Comparison of ENCODE assay signal across 17 cellular contexts in the genomic region with DNA sequence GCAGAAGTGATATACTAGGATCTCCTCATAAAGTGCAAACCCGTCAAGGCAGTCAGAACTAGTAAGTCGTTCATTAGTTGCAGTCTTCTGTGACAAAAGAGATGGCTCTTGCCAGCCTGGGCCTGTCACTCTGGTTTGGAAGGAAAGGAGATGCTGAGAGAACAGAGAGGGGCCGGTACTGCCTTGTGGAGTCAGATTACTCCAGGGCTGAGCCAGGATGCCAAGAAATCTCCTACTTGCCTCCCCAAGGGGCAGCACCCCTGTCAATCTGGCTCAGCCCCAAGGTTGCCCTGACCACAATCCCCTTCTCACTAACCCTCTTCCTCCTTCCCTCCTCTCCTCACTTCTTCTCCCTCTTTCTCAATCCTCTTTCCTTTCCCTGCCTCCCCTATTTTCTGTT.
DNase-seq lines count a peak whose midpoint lies in the region; ATAC-seq and TF ChIP-seq lines count a peak whose summit lies in the region.
"Had no signal": no experiment of that assay in that cellular context is flagged by ENCODE, and none has a peak within 500 bp of the region (broad histone marks: within the 10 kb centered on the region; RNA-seq: fewer than 3 reads in every experiment).

No MANE protein-coding gene starts in this region.

- H3K79me2 ChIP-seq in GM23338 (replicated peaks; ENCODE audit: insufficient read depth) (no peaks in the 10 kb centered on the region), neural progenitor cell (ENCODE audit: low read depth) (no peaks in the 10 kb centered on the region)

- no peaks in the 10 kb centered on the region for H4K20me1 ChIP-seq in GM23338 (replicated peaks; ENCODE audit: insufficient read depth)
- no peaks in the 10 kb centered on the region for H4K20me1 ChIP-seq in neural progenitor cell (ENCODE audit: low read depth)

- H3K36me3 Mint-ChIP-seq in GM23338 (ENCODE audit: low read depth) = no peaks in the 10 kb centered on the region; the same call in 2 of the 3 replicates
- peaks cover 27% of the 10 kb centered on the region for H3K36me3 Mint-ChIP-seq in neural progenitor cell
- H3K36me3 Mint-ChIP-seq in naive thymus-derived CD4-positive, alpha-beta T cell = peaks cover 0 to 40% (median 20%) of the 10 kb centered on the region in 5 donors

- peaks cover 12% of the 10 kb centered on the region; the same call in 2 of the 3 replicates for H3K4me1 Mint-ChIP-seq in GM23338
- H3K4me1 Mint-ChIP-seq in neural progenitor cell = no peaks in the 10 kb centered on the region
- H3K4me1 Mint-ChIP-seq in naive thymus-derived CD4-positive, alpha-beta T cell = peaks cover 0 to 25% (median 3%) of the 10 kb centered on the region in 7 donors

- no peaks in the 10 kb centered on the region for H3F3A ChIP-seq in GM23338 (replicated peaks; ENCODE audit: low read depth)
- no peaks in the 10 kb centered on the region for H3F3A ChIP-seq in neural progenitor cell (ENCODE audit: low read depth)

- H3K27ac ChIP-seq in GM23338 (ENCODE audit: low read depth) = no peak overlapping the region
- H3K27ac ChIP-seq in neural progenitor cell = peak overlapping the region; percentile 29
- no peak overlapping the region for H3K27ac ChIP-seq in naive thymus-derived CD4-positive, alpha-beta T cell (ENCODE audit: low read depth, low read length)
- H3K27ac ChIP-seq: heart left ventricle, upper lobe of right lung had no signal

- H3K4me3 Mint-ChIP-seq in GM23338 (no peak overlapping the region), neural progenitor cell (no peak overlapping the region)
- no peak overlapping the region for H3K4me3 Mint-ChIP-seq in naive thymus-derived CD4-positive, alpha-beta T cell
- H3K4me3 Mint-ChIP-seq: activated T-helper 1 cell treated with anti-CD3 and anti-CD28 coated beads, Interleukin-12 subunit alpha, Interleukin-12 subunit beta, Interleukin-2, Interleukin-4 antibody, amounts not matched to agents 30 ng/mL and 10 ng/mL and 1 ng/mL, durations not matched to agents 14 hours and 24 hours and 36 hours; IgD-negative memory B cell had no signal

- H3K4me2 ChIP-seq in GM23338 (no peak overlapping the region), neural progenitor cell (peak overlapping the region; percentile 42)

- intact Hi-C loops in naive thymus-derived CD4-positive, alpha-beta T cell (cut with micrococcal nuclease) = no loop called here

- peak; percentile 72 for DNase-seq in GM23338 (ENCODE audit: low spot score)
- DNase-seq in NCI-H2107 treated with DMSO at 0.1 percent for 48 hours (lab: John Stamatoyannopoulos, UW; ENCODE audit: unreplicated experiment) = peak; percentile 83
- DNase-seq in choroid plexus epithelial cell (ENCODE audit: low read depth) = peak; percentile 6
- DNase-seq in neural progenitor cell (ENCODE audit: low spot score) = peak; percentile 69
- no peak for DNase-seq in naive thymus-derived CD4-positive, alpha-beta T cell
- DNase-seq in NOMO-1 treated with dmso at 0.1 percent for 144 hours (lab: John Stamatoyannopoulos, UW; ENCODE audit: unreplicated experiment) = no peak
- DNase-seq in amniotic stem cell (lab: John Stamatoyannopoulos, UW) = no peak
- DNase-seq: activated CD4-positive, CD25-positive, alpha-beta regulatory T cell treated with anti-CD3 and anti-CD28 coated beads, Interleukin-2, amount 50 U/mL, for 72 hours; HCEC 1CT; heart left ventricle; NCI-H187 treated with DMSO at 0.1 percent for 48 hours; NCI-H510A; retina; upper lobe of right lung had no signal

- CTCF ChIA-PET in naive thymus-derived CD4-positive, alpha-beta T cell (lab: Charles Lee) = no interaction called here

- H3K9me2 ChIP-seq in GM23338 (ENCODE audit: insufficient read depth) = peaks cover 3% of the 10 kb centered on the region; the same call in 1 of the 2 replicates

- H3K36me3 ChIP-seq in GM23338 (ENCODE audit: insufficient read depth) = no peaks in the 10 kb centered on the region
- no peaks in the 10 kb centered on the region for H3K36me3 ChIP-seq in neural progenitor cell
- H3K36me3 ChIP-seq in naive thymus-derived CD4-positive, alpha-beta T cell (ENCODE audit: control insufficient read depth in 2 of 3, insufficient read depth in 3 of 3, low read length in 3 of 3) = no peaks in the 10 kb centered on the region
- H3K36me3 ChIP-seq: upper lobe of right lung had no signal

- POLR2A ChIA-PET in naive thymus-derived CD4-positive, alpha-beta T cell (lab: Charles Lee) = no interaction called here

- H3K27me3 Mint-ChIP-seq in GM23338 (ENCODE audit: insufficient read depth, low read depth, poor library complexity) (peaks cover 2% of the 10 kb centered on the region), neural progenitor cell (ENCODE audit: insufficient read depth, low read depth) (no peaks in the 10 kb centered on the region)
- H3K27me3 Mint-ChIP-seq in naive thymus-derived CD4-positive, alpha-beta T cell = no peaks in the 10 kb centered on the region
- H3K27me3 Mint-ChIP-seq: IgD-negative memory B cell had no signal

- no peaks in the 10 kb centered on the region for H3K9me3 ChIP-seq in neural progenitor cell (ENCODE audit: low read depth)
- H3K9me3 ChIP-seq in naive thymus-derived CD4-positive, alpha-beta T cell (ENCODE audit: control insufficient read depth in 2 of 3, low read length in 3 of 3) = no peaks in the 10 kb centered on the region
- H3K9me3 ChIP-seq: heart left ventricle, upper lobe of right lung had no signal

- H3K9me3 Mint-ChIP-seq in GM23338 (no peaks in the 10 kb centered on the region), neural progenitor cell (peaks cover 5% of the 10 kb centered on the region)
- peaks cover 0 to 3% (median 0%) of the 10 kb centered on the region in 11 donors for H3K9me3 Mint-ChIP-seq in naive thymus-derived CD4-positive, alpha-beta T cell
- H3K9me3 Mint-ChIP-seq: activated T-helper 1 cell treated with anti-CD3 and anti-CD28 coated beads, Interleukin-12 subunit alpha, Interleukin-12 subunit beta, Interleukin-2, Interleukin-4 antibody, amounts not matched to agents 30 ng/mL and 10 ng/mL and 1 ng/mL, durations not matched to agents 14 hours and 24 hours and 36 hours had no signal

- H3K27me3 ChIP-seq in GM23338 (ENCODE audit: insufficient read depth) = no peaks in the 10 kb centered on the region
- H3K27me3 ChIP-seq in neural progenitor cell = no peaks in the 10 kb centered on the region
- no peaks in the 10 kb centered on the region for H3K27me3 ChIP-seq in naive thymus-derived CD4-positive, alpha-beta T cell (ENCODE audit: control insufficient read depth in 2 of 2, insufficient read depth in 2 of 2, low read length in 2 of 2)
- H3K27me3 ChIP-seq: heart left ventricle, upper lobe of right lung had no signal

- peaks cover 5% of the 10 kb centered on the region for H3K4me1 ChIP-seq in GM23338 (ENCODE audit: insufficient read depth)
- peaks cover 8% of the 10 kb centered on the region for H3K4me1 ChIP-seq in neural progenitor cell
- H3K4me1 ChIP-seq in naive thymus-derived CD4-positive, alpha-beta T cell (ENCODE audit: control insufficient read depth in 2 of 2, insufficient read depth in 2 of 2, low read length in 2 of 2) = no peaks in the 10 kb centered on the region

- H2AFZ ChIP-seq in GM23338 (no peak overlapping the region), neural progenitor cell (replicated peaks) (peak overlapping the region; percentile 6)

- peak overlapping the region; percentile 3; the same call in 1 of the 2 replicates for H3K27ac Mint-ChIP-seq in GM23338
- no peak overlapping the region for H3K27ac Mint-ChIP-seq in neural progenitor cell
- H3K27ac Mint-ChIP-seq in naive thymus-derived CD4-positive, alpha-beta T cell = peak overlapping the region in 3 of 9 donors; percentile 27 to 68 (median 55)
- H3K27ac Mint-ChIP-seq: activated T-helper 1 cell treated with anti-CD3 and anti-CD28 coated beads, Interleukin-12 subunit alpha, Interleukin-12 subunit beta, Interleukin-2, Interleukin-4 antibody, amounts not matched to agents 30 ng/mL and 10 ng/mL and 1 ng/mL, durations not matched to agents 14 hours and 24 hours and 36 hours; IgD-negative memory B cell had no signal

- H3K4me3 ChIP-seq in GM23338 (no peak overlapping the region), choroid plexus epithelial cell (ENCODE audit: low read depth, low read length) (no peak overlapping the region), neural progenitor cell (no peak overlapping the region)
- H3K4me3 ChIP-seq in naive thymus-derived CD4-positive, alpha-beta T cell (ENCODE audit: low read length) = no peak overlapping the region
- H3K4me3 ChIP-seq: heart left ventricle, upper lobe of right lung had no signal

- TF ChIP-seq CTCF in GM23338 (conservative IDR thresholded peaks at IDR 0.05; ENCODE audit: low read depth in 2 of 2) = no peak
- no peak for TF ChIP-seq CTCF in choroid plexus epithelial cell (conservative IDR thresholded peaks at IDR 0.05; ENCODE audit: low read depth, low read length)
- TF ChIP-seq CTCF in neural progenitor cell (IDR thresholded peaks at IDR 0.05) = no peak

- ATAC-seq in GM23338 = peak; percentile 99
- ATAC-seq in naive thymus-derived CD4-positive, alpha-beta T cell = no peak
- no peak for ATAC-seq in GM21360 (IDR thresholded peaks at IDR 0.05; ENCODE audit: unreplicated experiment)
- ATAC-seq: heart left ventricle, upper lobe of right lung had no signal

- H3K9ac ChIP-seq in neural progenitor cell = no peak overlapping the region

TF ChIP-seq in GM23338, 12 proteins besides CTCF, POLR2A, EP300 and RAD21 (continues in another document):
- TF ChIP-seq ZNF331 (CRISPR knock-in tag; IDR thresholded peaks at IDR 0.05; ENCODE audit: low read depth) (no peak), STAT1 (IDR thresholded peaks at IDR 0.05; ENCODE audit: unreplicated experiment) (no peak)

Comparison
In these comparisons a context has a peak if more than half of its experiments do, and no peak if none do; other contexts are left out.
1. DNase-seq: peak in GM23338 (single experiment), NCI-H2107 treated with DMSO at 0.1 percent for 48 hours (single experiment), choroid plexus epithelial cell (single experiment) and neural progenitor cell (single experiment); none in naive thymus-derived CD4-positive, alpha-beta T cell (0 of 9), NOMO-1 treated with dmso at 0.1 percent for 144 hours (single experiment) and amniotic stem cell (single experiment).